In the genomic region with DNA sequence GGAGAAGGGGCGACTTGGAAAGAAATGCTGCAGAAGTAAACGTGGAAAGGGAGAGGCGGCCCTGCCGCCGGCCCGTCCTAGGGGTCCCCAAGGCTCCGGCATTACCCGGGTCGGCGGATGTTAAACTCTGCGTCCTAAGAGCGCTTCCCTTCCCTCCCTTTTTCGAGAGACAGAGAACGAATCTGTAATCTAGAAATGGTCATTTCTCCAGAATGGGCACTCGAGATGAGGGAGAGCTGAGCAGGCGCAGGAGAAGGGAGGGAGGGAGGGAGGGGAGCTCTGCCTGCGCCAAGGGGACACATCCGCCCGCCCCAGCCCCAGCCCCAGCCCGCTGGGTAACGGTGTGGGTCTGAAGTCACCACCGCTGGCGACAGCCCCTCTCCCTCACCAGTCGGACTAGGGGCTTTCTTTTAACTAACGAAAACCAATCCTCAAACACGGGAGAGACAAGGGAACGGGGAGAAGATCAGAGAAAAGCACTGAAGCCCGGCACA, we compare ENCODE assay signal across 8 cellular contexts. TPM values are rescaled to one million over a fixed set of nuclear protein-coding genes. Genes with fewer than 3 reads are reported as not detected.
DNase-seq lines count a peak whose midpoint lies in the region; ATAC-seq, FAIRE-seq and TF ChIP-seq lines count a peak whose summit lies in the region.

No MANE protein-coding gene starts in this region.

- 2 to 23% methylated on average over 28 of the region's 28 CpGs for WGBS in pancreas, 2 donors

- H3K4me1 Mint-ChIP-seq in T-helper 2 cell treated with Interferon-gamma antibody and Interleukin-4, amounts not matched to agents 5 μg/mL and 100 μg/mL, for 36 hours (ENCODE audit: low read depth), result peaks cover 25% of the 10 kb centered on the region

- no peak for DNase-seq in T-helper 2 cell treated with Interferon-gamma antibody and Interleukin-4, amounts not matched to agents 5 μg/mL and 100 μg/mL, for 36 hours (ENCODE audit: low spot score)
- DNase-seq in T-helper 2 cell (no peak), WERI-Rb-1 (no peak), fibroblast of mammary gland (ENCODE audit: low read depth) (peak; percentile 26), pancreas (peak in 3 of 6 donors; percentile 38 to 65 (median 62)), ACHN (no peak)

- H3K9me3 ChIP-seq in WERI-Rb-1 (ENCODE audit: severe bottlenecking) (peaks cover 4% of the 10 kb centered on the region), pancreas (no peaks in the 10 kb centered on the region)

- FAIRE-seq in pancreas (lab: Jason Lieb, UNC), result no peak

- peaks cover 0 to 12% (median 0%) of the 10 kb centered on the region in 3 donors for H3K4me1 ChIP-seq in pancreas

- TF ChIP-seq CTCF in WERI-Rb-1 (IDR thresholded peaks at IDR 0.05; ENCODE audit: low read depth, low read length) (no peak), fibroblast of mammary gland (conservative IDR thresholded peaks at IDR 0.05; ENCODE audit: control insufficient read depth, insufficient read depth, low read depth, low read length) (no peak), pancreas (IDR thresholded peaks at IDR 0.05) (no peak)

- H3K4me3 Mint-ChIP-seq in T-helper 2 cell treated with Interferon-gamma antibody and Interleukin-4, amounts not matched to agents 5 μg/mL and 100 μg/mL, for 36 hours, result peak overlapping the region; percentile 100

- peaks cover 25% of the 10 kb centered on the region for H3K36me3 Mint-ChIP-seq in T-helper 2 cell treated with Interferon-gamma antibody and Interleukin-4, amounts not matched to agents 5 μg/mL and 100 μg/mL, for 36 hours (ENCODE audit: low read depth)

- no peak for ATAC-seq in pancreas
- no peak for ATAC-seq in HG02610 (IDR thresholded peaks at IDR 0.05; ENCODE audit: unreplicated experiment)
- no peak for ATAC-seq in GM19035 (IDR thresholded peaks at IDR 0.05; ENCODE audit: unreplicated experiment)

- peak overlapping the region; percentile 100 for H3K27ac Mint-ChIP-seq in T-helper 2 cell treated with Interferon-gamma antibody and Interleukin-4, amounts not matched to agents 5 μg/mL and 100 μg/mL, for 36 hours

- peak overlapping the region; percentile 92 for H3K4me3 ChIP-seq in WERI-Rb-1 (ENCODE audit: low read depth, low read length)
- H3K4me3 ChIP-seq in fibroblast of mammary gland (ENCODE audit: control insufficient read depth, low read depth, low read length), result peak overlapping the region; percentile 95
- H3K4me3 ChIP-seq in pancreas, result peak overlapping the region; percentile 2 to 92 (median 44)

- intact Hi-C loops in pancreas (cut with DNase I), result no loop called here

- H3K27ac ChIP-seq in WERI-Rb-1 (peak overlapping the region; percentile 64), pancreas (peak overlapping the region in 2 of 4 donors; percentile 12 to 36)

- H3K27me3 Mint-ChIP-seq in T-helper 2 cell treated with Interferon-gamma antibody and Interleukin-4, amounts not matched to agents 5 μg/mL and 100 μg/mL, for 36 hours (ENCODE audit: low read depth), result no peaks in the 10 kb centered on the region

- in situ Hi-C loops in ACHN (cut with HindIII; ENCODE audit: low pct_ligation_motif_present, low pct_unique_long_range_greater_than_20kb, low sequenced_read_pairs), result no loop called here

- peaks cover 56% of the 10 kb centered on the region for H3K36me3 ChIP-seq in WERI-Rb-1
- no peaks in the 10 kb centered on the region for H3K36me3 ChIP-seq in pancreas

- peaks cover 12% of the 10 kb centered on the region for H3K27me3 ChIP-seq in WERI-Rb-1 (ENCODE audit: insufficient read depth, low read depth, severe bottlenecking)
- no peaks in the 10 kb centered on the region for H3K27me3 ChIP-seq in pancreas

- no peaks in the 10 kb centered on the region for H3K9me3 Mint-ChIP-seq in T-helper 2 cell treated with Interferon-gamma antibody and Interleukin-4, amounts not matched to agents 5 μg/mL and 100 μg/mL, for 36 hours

RNA-seq across cellular contexts. Expression of a gene that starts 1.7 kb away (rescaled TPM):
- 10 to 100 TPM; 10.4 to 28.4 (median 17.0) TPM for total RNA-seq in pancreas
- 10 to 100 TPM; 15.7 to 17.1 TPM for polyA plus RNA-seq in pancreas

RNA-seq across cellular contexts. Expression of a gene that starts 2.6 kb away (rescaled TPM):
- 10 to 100 TPM in 2 of 6 donors, 1 to 10 TPM in 4; 5.7 to 12.4 (median 9.1) TPM for total RNA-seq in pancreas
- polyA plus RNA-seq in pancreas, result 1 to 10 TPM; 5.2 to 7.8 TPM

RNA-seq across cellular contexts. Expression of a gene that starts 25.5 kb away (rescaled TPM):
- total RNA-seq in pancreas, result 1 to 10 TPM in 4 of 6 donors, under 1 TPM in 2; 0.43 to 7.5 (median 1.6) TPM
- polyA plus RNA-seq in pancreas, result 1 to 10 TPM; 2.8 to 5.1 TPM

RNA-seq across cellular contexts. Expression of a gene that starts 35.1 kb away (rescaled TPM):
- total RNA-seq in pancreas, result 10 to 100 TPM; 24.5 to 49.0 (median 40.3) TPM
- 100 to 1,000 TPM in 1 of 2 donors, 10 to 100 TPM in 1; 95.1 to 115 TPM for polyA plus RNA-seq in pancreas

RNA-seq across cellular contexts. Expression of a gene that starts 43.9 kb away (rescaled TPM):
- total RNA-seq in pancreas, result 10 to 100 TPM in 3 of 6 donors, 1 to 10 TPM in 3; 1.9 to 18.9 (median 8.9) TPM
- 10 to 100 TPM; 44.7 to 71.7 TPM for polyA plus RNA-seq in pancreas

Comparison
In these comparisons a context has a peak if more than half of its experiments do, and no peak if none do; other contexts are left out.
1. H3K4me3 ChIP-seq: peak in every context shown above with its lines; median percentile 95 in fibroblast of mammary gland; 92 in WERI-Rb-1; 44 in pancreas.